ENCODE assay signal across 8 cellular contexts in the genomic region with DNA sequence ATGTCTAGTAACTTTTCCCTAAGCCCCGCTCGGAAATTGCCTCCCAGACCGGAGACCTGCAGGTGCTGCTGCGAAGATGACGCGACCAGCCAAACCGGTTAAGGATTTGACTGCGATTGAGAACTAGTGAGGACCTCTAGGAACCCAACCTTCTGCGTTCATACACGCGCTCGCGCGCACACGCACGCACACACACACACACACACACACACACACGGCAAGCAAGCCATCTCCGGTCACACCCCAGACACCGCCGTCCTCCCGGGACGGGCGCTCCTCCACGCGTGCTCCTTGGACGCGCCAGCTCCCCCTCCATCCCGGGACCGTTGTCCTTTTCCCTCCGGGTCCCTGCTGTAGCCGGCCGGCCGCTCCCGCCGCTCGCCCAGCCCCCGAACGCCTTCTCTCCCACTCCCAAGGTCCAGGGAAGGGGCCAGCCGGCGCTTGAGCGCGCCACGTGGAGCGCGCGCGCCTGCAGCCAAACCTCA. TPM values are rescaled to one million over a fixed set of nuclear protein-coding genes. Genes with fewer than 3 reads are reported as not detected.
DNase-seq lines count a peak whose midpoint lies in the region; ATAC-seq, FAIRE-seq and TF ChIP-seq lines count a peak whose summit lies in the region.

No MANE protein-coding gene starts in this region.

- H3K9me3 ChIP-seq in heart left ventricle (no peaks in the 10 kb centered on the region), pancreas (no peaks in the 10 kb centered on the region)

- H3K27ac Mint-ChIP-seq in activated naive CD4-positive, alpha-beta T cell treated with anti-CD3 and anti-CD28 coated beads, Interleukin-2, amount 50 U/mL, for 24 hours = no peak overlapping the region

- H3K4me3 Mint-ChIP-seq in activated naive CD4-positive, alpha-beta T cell treated with anti-CD3 and anti-CD28 coated beads, Interleukin-2, amount 50 U/mL, for 24 hours = peak overlapping the region; percentile 83

- no peaks in the 10 kb centered on the region for H3K36me3 ChIP-seq in heart left ventricle
- no peaks in the 10 kb centered on the region for H3K36me3 ChIP-seq in pancreas

- H3K4me1 Mint-ChIP-seq in activated naive CD4-positive, alpha-beta T cell treated with anti-CD3 and anti-CD28 coated beads, Interleukin-2, amount 50 U/mL, for 24 hours = peaks cover 22% of the 10 kb centered on the region

- H3K27ac ChIP-seq in heart left ventricle (peak overlapping the region in 11 of 12 donors; percentile 83 to 96 (median 89)), pancreas (peak overlapping the region; percentile 70 to 90 (median 80))

- peak overlapping the region; percentile 80 to 95 (median 89) for H3K4me3 ChIP-seq in heart left ventricle
- peak overlapping the region; percentile 66 to 93 (median 87) for H3K4me3 ChIP-seq in pancreas

- WGBS in heart left ventricle, 4 donors = 0 to 2% (median 1%) methylated on average over 29 to 47 of the region's 47 CpGs
- WGBS in pancreas, 2 donors = 0% methylated on average over 38 to 47 of the region's 47 CpGs

- TF ChIP-seq POLR2A in heart left ventricle (IDR thresholded peaks at IDR 0.05) = no peak

- peaks cover 0 to 40% (median 18%) of the 10 kb centered on the region in 12 donors for H3K4me1 ChIP-seq in heart left ventricle
- H3K4me1 ChIP-seq in pancreas = peaks cover 0 to 13% (median 0%) of the 10 kb centered on the region in 3 donors

- no peaks in the 10 kb centered on the region for H3K9me3 Mint-ChIP-seq in activated naive CD4-positive, alpha-beta T cell treated with anti-CD3 and anti-CD28 coated beads, Interleukin-2, amount 50 U/mL, for 24 hours

- peak; percentile 39 to 45 (median 42) for ATAC-seq in heart left ventricle
- ATAC-seq in pancreas = peak; percentile 44 to 59 (median 56)
- ATAC-seq in HG02938 (IDR thresholded peaks at IDR 0.05; ENCODE audit: unreplicated experiment) = no peak

- intact Hi-C loops in heart left ventricle (cut with DNase I) (loop anchor here in 8 of 10 donors (2.0 to 10.0 kb wide), 8 partner anchors 54 to 113 kb away; a partner anchor contains a TSS), pancreas (cut with DNase I) (loop anchor here in 2 of 3 donors (5.0 to 10.0 kb wide), 2 partner anchors 103 to 106 kb away; no protein-coding TSS in a partner anchor)

- DNase-seq in Daoy (ENCODE audit: low read depth) (peak; percentile 42), HEK293T (ENCODE audit: extremely low spot score) (peak; percentile 79), NCI-H345 (lab: John Stamatoyannopoulos, UW) (peak; percentile 83), heart left ventricle (peak; percentile 46 to 65 (median 53)), pancreas (peak; percentile 72 to 83 (median 79)), NOMO-1 (lab: John Stamatoyannopoulos, UW; ENCODE audit: unreplicated experiment in 2 of 2) (no peak)

- H3K36me3 Mint-ChIP-seq in activated naive CD4-positive, alpha-beta T cell treated with anti-CD3 and anti-CD28 coated beads, Interleukin-2, amount 50 U/mL, for 24 hours = no peaks in the 10 kb centered on the region

- TF ChIP-seq CTCF in heart left ventricle (IDR thresholded peaks at IDR 0.05) (no peak), pancreas (IDR thresholded peaks at IDR 0.05) (no peak)

- CTCF ChIA-PET in HEK293T (lab: Yijun Ruan, JAX) = no interaction called here

- H3K27me3 ChIP-seq in heart left ventricle (peaks cover 0 to 7% (median 0%) of the 10 kb centered on the region in 9 donors), pancreas (no peaks in the 10 kb centered on the region)

- H3K27me3 Mint-ChIP-seq in activated naive CD4-positive, alpha-beta T cell treated with anti-CD3 and anti-CD28 coated beads, Interleukin-2, amount 50 U/mL, for 24 hours = peaks cover 41% of the 10 kb centered on the region

- FAIRE-seq in pancreas (lab: Jason Lieb, UNC) = no peak

- POLR2A ChIA-PET in HEK293T (lab: Yijun Ruan, JAX) = interaction anchor here (0.8 to 1.2 kb wide), 2 partner anchors 54 to 107 kb away, joined by 3 read pairs; no protein-coding TSS in a partner anchor

TF ChIP-seq in HEK293T, 16 proteins besides CTCF, POLR2A, EP300 and RAD21:
- TF ChIP-seq HDGF (IDR thresholded peaks at IDR 0.05; ENCODE audit: borderline replicate concordance) (no peak), CTBP1 (IDR thresholded peaks at IDR 0.05; ENCODE audit: borderline replicate concordance) (peak; percentile 95), TARDBP (IDR thresholded peaks at IDR 0.05) (peak; percentile 90; the same call in 1 of the 2 replicates)

RNA-seq across cellular contexts. Expression of a gene that starts 1.2 kb away (rescaled TPM):
- 6.7 and 7.1 TPM in 2 replicates for total RNA-seq in Daoy (2014; rRNA removed; shearing (Covaris generic))
- total RNA-seq in heart left ventricle (100 to 1,000 TPM in 3 of 9 donors, 10 to 100 TPM in 6; 52.9 to 158 (median 85.6) TPM), pancreas (10 to 100 TPM in 4 of 6 donors, 1 to 10 TPM in 2; 8.2 to 19.7 (median 10.5) TPM)
- polyA plus RNA-seq in heart left ventricle (10 to 100 TPM; 26.8 to 31.9 TPM), pancreas (10 to 100 TPM in 1 of 2 donors, 1 to 10 TPM in 1; 9.4 to 18.4 TPM)

RNA-seq across cellular contexts. Expression of a gene that starts 56.9 kb away (rescaled TPM):
- total RNA-seq in Daoy (2014; rRNA removed; shearing (Covaris generic)) = 112 and 130 TPM in 2 replicates
- total RNA-seq in heart left ventricle (100 to 1,000 TPM in 7 of 9 donors, 10 to 100 TPM in 2; 19.8 to 155 (median 126) TPM), pancreas (10 to 100 TPM; 38.1 to 96.5 (median 54.1) TPM)
- polyA plus RNA-seq in heart left ventricle (100 to 1,000 TPM; 123 to 136 TPM), pancreas (10 to 100 TPM; 66.5 to 89.2 TPM)

Comparison
In these comparisons a context has a peak if more than half of its experiments do, and no peak if none do; other contexts are left out.
1. DNase-seq: peak in Daoy (single experiment), HEK293T (single experiment), NCI-H345 (single experiment), heart left ventricle (5 of 5) and pancreas (6 of 6); none in NOMO-1 (0 of 2).